Comparison of ENCODE assay signal across 15 cellular contexts in the genomic region with DNA sequence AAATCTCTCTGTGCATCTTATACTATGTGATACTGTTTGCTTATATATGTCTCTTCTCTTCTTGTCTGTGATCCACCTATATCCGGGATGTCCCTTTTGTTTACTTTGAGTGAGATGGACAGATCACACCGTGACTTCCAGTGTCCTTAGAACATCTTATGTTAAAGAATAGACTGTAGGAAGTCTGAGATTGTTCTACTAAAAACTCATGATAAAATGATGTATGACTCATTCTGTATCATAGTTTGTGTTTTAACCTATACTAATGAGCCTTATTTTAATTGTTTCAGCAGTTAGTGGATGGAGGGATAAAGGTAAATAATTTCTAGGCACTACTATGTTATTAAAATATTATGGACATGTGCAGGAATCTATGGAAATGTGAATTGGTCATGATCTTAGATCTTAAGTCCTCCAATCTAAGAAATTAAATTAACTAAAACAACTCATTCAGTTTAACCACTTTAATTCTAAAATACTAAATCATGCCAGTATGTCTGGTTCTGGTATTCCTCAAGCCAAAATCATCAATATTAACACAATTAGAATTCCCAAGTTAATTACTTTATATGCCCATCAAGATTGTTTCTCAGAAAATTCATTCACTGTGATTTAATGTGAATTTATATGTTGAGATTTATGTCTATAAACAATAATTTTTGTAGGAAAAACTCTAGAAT. TPM values are rescaled to one million over a fixed set of nuclear protein-coding genes. Genes with fewer than 3 reads are reported as not detected.
DNase-seq lines count a peak whose midpoint lies in the region; ATAC-seq, FAIRE-seq and TF ChIP-seq lines count a peak whose summit lies in the region.
"Had no signal": no experiment of that assay in that cellular context is flagged by ENCODE, and none has a peak within 500 bp of the region (broad histone marks: within the 10 kb centered on the region; RNA-seq: fewer than 3 reads in every experiment).

No MANE protein-coding gene starts in this region.

- H3K27ac ChIP-seq in A549 (no peak overlapping the region), SK-N-MC (peak overlapping the region; percentile 83; the same call in 1 of the 2 replicates), foreskin keratinocyte (no peak overlapping the region)
- H3K27ac ChIP-seq: C4-2B, HL-60 had no signal

- no peak overlapping the region for H3K9ac ChIP-seq in SK-N-MC (ENCODE audit: insufficient read length)

- H3K9me3 Mint-ChIP-seq in activated naive CD4-positive, alpha-beta T cell treated with anti-CD3 and anti-CD28 coated beads for 36 hours, result peaks cover 4% of the 10 kb centered on the region

- 15% methylated on average over 2 of the region's 2 CpGs for WGBS in A549 (ENCODE audit: missing lambda C conversion rate)

- no peaks in the 10 kb centered on the region for H3K27me3 Mint-ChIP-seq in activated naive CD4-positive, alpha-beta T cell treated with anti-CD3 and anti-CD28 coated beads for 36 hours (ENCODE audit: low read depth)
- H3K27me3 Mint-ChIP-seq: CD4-positive, alpha-beta memory T cell had no signal

- H3K4me1 Mint-ChIP-seq in activated naive CD4-positive, alpha-beta T cell treated with anti-CD3 and anti-CD28 coated beads for 36 hours (ENCODE audit: low read depth), result no peaks in the 10 kb centered on the region
- H3K4me1 Mint-ChIP-seq: CD4-positive, alpha-beta memory T cell had no signal

- H3K4me3 Mint-ChIP-seq in activated naive CD4-positive, alpha-beta T cell treated with anti-CD3 and anti-CD28 coated beads for 36 hours, result no peak overlapping the region
- H3K4me3 Mint-ChIP-seq: CD4-positive, alpha-beta memory T cell had no signal

- CTCF ChIA-PET in A549 (lab: Yijun Ruan, JAX), result no interaction called here
- CTCF ChIA-PET in activated naive CD4-positive, alpha-beta T cell treated with anti-CD3 and anti-CD28 coated beads for 36 hours (lab: Charles Lee), result no interaction called here

- H3K4me2 ChIP-seq in A549, result no peak overlapping the region

- no peak for TF ChIP-seq POLR2A in A549 (IDR thresholded peaks at IDR 0.05; ENCODE audit: low read length)
- no peak for TF ChIP-seq POLR2A in GM12892 (IDR thresholded peaks at IDR 0.05; ENCODE audit: low read depth, low read length)

- H3K4me3 ChIP-seq in A549 (no peak overlapping the region), SK-N-MC (no peak overlapping the region)
- H3K4me3 ChIP-seq: HAP-1 had no signal

- DNase-seq in A549 (ENCODE audit: low read depth in 1 of 2, low spot score in 1 of 2), result no peak
- DNase-seq in GM12892 (ENCODE audit: insufficient read length), result no peak
- DNase-seq in SK-N-MC (ENCODE audit: low read depth, low spot score), result no peak
- no peak for DNase-seq in foreskin keratinocyte
- no peak for DNase-seq in hypothalamus (lab: John Stamatoyannopoulos, UW)
- DNase-seq in activated naive CD4-positive, alpha-beta T cell treated with anti-CD3 and anti-CD28 coated beads for 36 hours, result no peak
- DNase-seq in activated CD8-positive, alpha-beta memory T cell treated with anti-CD3 and anti-CD28 coated beads, Interleukin-2, amount 50 U/mL, for 4 hours, result no peak
- DNase-seq: BE2C; CD4-positive, alpha-beta memory T cell; GOT3 had no signal

- no peaks in the 10 kb centered on the region for H3K9me3 ChIP-seq in A549
- no peaks in the 10 kb centered on the region for H3K9me3 ChIP-seq in SK-N-MC (ENCODE audit: low read depth, low read length)
- H3K9me3 ChIP-seq: BE2C, HAP-1 had no signal

- TF ChIP-seq EP300 in A549 (IDR thresholded peaks at IDR 0.05), result no peak

- no peaks in the 10 kb centered on the region for H3K27me3 ChIP-seq in foreskin keratinocyte
- H3K27me3 ChIP-seq: BE2C had no signal

- ATAC-seq in A549 (no peak), foreskin keratinocyte (peak; percentile 80)

- H3K36me3 ChIP-seq in SK-N-MC (ENCODE audit: insufficient read depth, low read length), result no peaks in the 10 kb centered on the region
- H3K36me3 ChIP-seq: BE2C, HAP-1 had no signal

- no peak for TF ChIP-seq RAD21 in A549 (conservative IDR thresholded peaks at IDR 0.05 in 1 of 2, IDR thresholded peaks at IDR 0.05 in 1 of 2)

- POLR2A ChIA-PET in A549 (lab: Yijun Ruan, JAX), result no interaction called here

- no peaks in the 10 kb centered on the region for H3K36me3 Mint-ChIP-seq in activated naive CD4-positive, alpha-beta T cell treated with anti-CD3 and anti-CD28 coated beads for 36 hours (ENCODE audit: low read depth)
- H3K36me3 Mint-ChIP-seq: CD4-positive, alpha-beta memory T cell had no signal

- FAIRE-seq in A549 (lab: Jason Lieb, UNC) (no peak), GM12892 (lab: Jason Lieb, UNC) (peak; percentile 38)
- FAIRE-seq: A204.1, GM18507 had no signal

- intact Hi-C loops in activated naive CD4-positive, alpha-beta T cell treated with anti-CD3 and anti-CD28 coated beads for 36 hours (cut with micrococcal nuclease), result no loop called here

- H3K27ac Mint-ChIP-seq in activated naive CD4-positive, alpha-beta T cell treated with anti-CD3 and anti-CD28 coated beads for 36 hours, result no peak overlapping the region
- H3K27ac Mint-ChIP-seq: CD4-positive, alpha-beta memory T cell had no signal

- H3K4me1 ChIP-seq in A549 (0 out of 3 replicates have a peak, but pooled peaks cover 3% of the 10 kb centered on the region), foreskin keratinocyte (peaks cover 11% of the 10 kb centered on the region)

- TF ChIP-seq CTCF in A549 (IDR thresholded peaks at IDR 0.05) (no peak), foreskin keratinocyte (conservative IDR thresholded peaks at IDR 0.05) (no peak)

TF ChIP-seq in A549, 52 proteins besides CTCF, POLR2A, EP300 and RAD21:
- TF ChIP-seq ZNF302 (CRISPR knock-in tag; IDR thresholded peaks at IDR 0.05) (no peak), NFE2L2 (conservative IDR thresholded peaks at IDR 0.05; ENCODE audit: low read length) (no peak), FOSL2 (IDR thresholded peaks at IDR 0.05) (no peak), FOSL2 (CRISPR knock-in tag; IDR thresholded peaks at IDR 0.05) (peak; percentile 46; the same call in 1 of the 2 replicates), EHMT2 (IDR thresholded peaks at IDR 0.05; ENCODE audit: low read depth) (no peak)

RNA-seq across cellular contexts. Expression of a gene that starts 32.0 kb away (rescaled TPM):
- polyA plus RNA-seq in A549 (2011; rRNA removed), result 0.63 and 0.67 TPM in 2 replicates
- polyA plus RNA-seq in A549 (2012; cell fraction: cytosol; rRNA removed), result 0.13 and 0.21 TPM in 2 replicates
- polyA plus RNA-seq in A549 (2012; cell fraction: nucleus; rRNA removed), result 0.27 and 0.29 TPM in 2 replicates
- 0.30 to 0.50 TPM (median 0.39 TPM) in 3 replicates for polyA plus RNA-seq in A549 (2017; fragmentation: RNase III; extraction: RNeasy Plus Mini Kit Qiagen cat#74134 plus additional on column Dnase treatment)
- 1.5 and 3.2 TPM in 2 replicates for polyA minus RNA-seq in A549 (2011; rRNA and poly(A)+ RNA removed)
- 1.5 TPM for polyA plus RNA-seq in GM12892 (2012; ENCODE audit: missing spikeins)
- total RNA-seq in foreskin keratinocyte, result 12.3 and 12.9 TPM in 2 replicates
- polyA plus RNA-seq in foreskin keratinocyte, result 1.2 and 1.3 TPM in 2 replicates
- total RNA-seq in activated naive CD4-positive, alpha-beta T cell treated with anti-CD3 and anti-CD28 coated beads for 36 hours, result not detected
- polyA plus RNA-seq: CD4-positive, alpha-beta memory T cell had no signal

Comparison
In these comparisons a context has a peak if more than half of its experiments do, and no peak if none do; other contexts are left out.
1. RNA of a gene that starts 32.0 kb away (total RNA-seq): 12.3 to 12.9 TPM in foreskin keratinocyte; not detected in activated naive CD4-positive, alpha-beta T cell treated with anti-CD3 and anti-CD28 coated beads for 36 hours; every median in the first group is over 10 times any median in the second.